Comparison of ENCODE assay signal across 18 cellular contexts in genomic region chr2:11096591-11096990, GRCh38. TPM values are rescaled to one million over a fixed set of nuclear protein-coding genes. Genes with fewer than 3 reads are reported as not detected.
DNase-seq lines count a peak whose midpoint lies in the region; TF ChIP-seq lines count a peak whose summit lies in the region.
"Had no signal": no experiment of that assay in that cellular context is flagged by ENCODE, and none has a peak within 500 bp of the region (broad histone marks: within the 10 kb centered on the region; RNA-seq: fewer than 3 reads in every experiment).

No MANE protein-coding gene starts in this region.

- H3K9me3 ChIP-seq in esophagus muscularis mucosa: no peaks in the 10 kb centered on the region
- H3K9me3 ChIP-seq in vagina: no peaks in the 10 kb centered on the region
- no peaks in the 10 kb centered on the region for H3K9me3 ChIP-seq in esophagus squamous epithelium
- H3K9me3 ChIP-seq: A549; BE2C; BLaER1 treated with 17β-estradiol and CSF1 and Interleukin-3, amounts not matched to agents 10 nM and 100 nM; Caco-2 had no signal

- intact Hi-C loops in esophagus muscularis mucosa (cut with DNase I): no loop called here
- intact Hi-C loops in vagina (cut with DNase I): no loop called here
- intact Hi-C loops in esophagus squamous epithelium (cut with DNase I): no loop called here

- WGBS in esophagus muscularis mucosa: 75% methylated on average over 10 of the region's 10 CpGs
- WGBS in esophagus squamous epithelium, 2 donors: 69% methylated on average over 6 to 10 of the region's 10 CpGs

- no peaks in the 10 kb centered on the region for H3K4me1 Mint-ChIP-seq in osteocyte (ENCODE audit: unreplicated experiment)
- H3K4me1 Mint-ChIP-seq: CD4-positive, alpha-beta memory T cell; GM23338 had no signal

- TF ChIP-seq EP300 in esophagus muscularis mucosa (IDR thresholded peaks at IDR 0.05): no peak

- H3K27me3 ChIP-seq in esophagus muscularis mucosa (peaks cover 0 to 12% (median 0%) of the 10 kb centered on the region in 4 donors), vagina (no peaks in the 10 kb centered on the region), esophagus squamous epithelium (peaks cover 0 to 19% (median 0%) of the 10 kb centered on the region in 4 donors)
- H3K27me3 ChIP-seq: BE2C; BLaER1 treated with 17β-estradiol and CSF1 and Interleukin-3, amounts not matched to agents 10 nM and 100 nM had no signal

- TF ChIP-seq POLR2A in esophagus muscularis mucosa (IDR thresholded peaks at IDR 0.05; ENCODE audit: low read depth) (no peak), vagina (IDR thresholded peaks at IDR 0.05) (no peak), esophagus squamous epithelium (IDR thresholded peaks at IDR 0.05) (no peak)

- H3K4me1 ChIP-seq in esophagus muscularis mucosa: no peaks in the 10 kb centered on the region
- H3K4me1 ChIP-seq in vagina: no peaks in the 10 kb centered on the region
- no peaks in the 10 kb centered on the region for H3K4me1 ChIP-seq in esophagus squamous epithelium
- H3K4me1 ChIP-seq: BE2C, Caco-2 had no signal

- no peak overlapping the region for H3K4me3 Mint-ChIP-seq in osteocyte (ENCODE audit: unreplicated experiment)
- H3K4me3 Mint-ChIP-seq: CD4-positive, alpha-beta memory T cell; GM23338; H9 had no signal

- peaks cover 17% of the 10 kb centered on the region for H3K27me3 Mint-ChIP-seq in osteocyte (ENCODE audit: unreplicated experiment)
- H3K27me3 Mint-ChIP-seq: CD4-positive, alpha-beta memory T cell had no signal

- H3K9me3 Mint-ChIP-seq in osteocyte (ENCODE audit: unreplicated experiment): no peaks in the 10 kb centered on the region
- H3K9me3 Mint-ChIP-seq: CD4-positive, alpha-beta memory T cell; GM23338; H9 had no signal

- no peaks in the 10 kb centered on the region for H3K36me3 ChIP-seq in esophagus muscularis mucosa
- no peaks in the 10 kb centered on the region for H3K36me3 ChIP-seq in vagina
- H3K36me3 ChIP-seq in esophagus squamous epithelium: no peaks in the 10 kb centered on the region
- H3K36me3 ChIP-seq: BE2C; BLaER1 treated with 17β-estradiol and CSF1 and Interleukin-3, amounts not matched to agents 10 nM and 100 nM had no signal

- peak; percentile 27 for DNase-seq in activated effector memory CD4-positive, alpha-beta T cell treated with anti-CD3 and anti-CD28 coated beads, Interleukin-2, amount 50 U/mL, for 16 hours
- DNase-seq in activated effector memory CD4-positive, alpha-beta T cell treated with Interleukin-2 at 50 U/mL for 16 hours: no peak
- DNase-seq in esophagus muscularis mucosa (ENCODE audit: extremely low spot score): peak; percentile 81
- peak; percentile 34 for DNase-seq in osteocyte (ENCODE audit: extremely low spot score, unreplicated experiment)
- peak; percentile 40 to 55 for DNase-seq in vagina (ENCODE audit: extremely low spot score in 2 of 2)
- DNase-seq in esophagus squamous epithelium (lab: John Stamatoyannopoulos, UW): no peak
- DNase-seq in C1 segment of cervical spinal cord (lab: John Stamatoyannopoulos, UW): no peak
- DNase-seq in dermis blood vessel endothelial cell: no peak
- DNase-seq: AML-193; BE2C; Caco-2; CD4-positive, alpha-beta memory T cell; DMS153; DND-41; H9 had no signal

- no peak for TF ChIP-seq CTCF in esophagus muscularis mucosa (IDR thresholded peaks at IDR 0.05)
- TF ChIP-seq CTCF in osteocyte (IDR thresholded peaks at IDR 0.05): no peak
- no peak for TF ChIP-seq CTCF in vagina (IDR thresholded peaks at IDR 0.05)
- no peak for TF ChIP-seq CTCF in esophagus squamous epithelium (IDR thresholded peaks at IDR 0.05)

- no peaks in the 10 kb centered on the region for H3K36me3 Mint-ChIP-seq in osteocyte (ENCODE audit: unreplicated experiment)
- H3K36me3 Mint-ChIP-seq: CD4-positive, alpha-beta memory T cell had no signal

- H3K27ac ChIP-seq in esophagus muscularis mucosa (replicated peaks in 1 of 4) (no peak overlapping the region), vagina (no peak overlapping the region), esophagus squamous epithelium (no peak overlapping the region)
- H3K27ac ChIP-seq: BLaER1 treated with 17β-estradiol and CSF1 and Interleukin-3, amounts not matched to agents 10 nM and 100 nM had no signal

- H3K4me3 ChIP-seq in esophagus muscularis mucosa (no peak overlapping the region), vagina (no peak overlapping the region), esophagus squamous epithelium (no peak overlapping the region)
- H3K4me3 ChIP-seq: A549; BLaER1 treated with 17β-estradiol and CSF1 and Interleukin-3, amounts not matched to agents 10 nM and 100 nM; GM23338 had no signal

- H3K27ac Mint-ChIP-seq in osteocyte (ENCODE audit: unreplicated experiment): no peak overlapping the region
- H3K27ac Mint-ChIP-seq: CD4-positive, alpha-beta memory T cell; GM23338; H9 had no signal

RNA-seq across cellular contexts. Expression of gene SLC66A3, which starts 58.7 kb away (rescaled TPM):
- total RNA-seq in esophagus muscularis mucosa (10 to 100 TPM; 37.4 to 70.6 (median 62.4) TPM), osteocyte (23.3 and 29.9 TPM in 2 replicates), vagina (59.7 TPM), esophagus squamous epithelium (10 to 100 TPM; 15.6 to 27.8 (median 20.2) TPM), dermis blood vessel endothelial cell (29.3 and 53.4 TPM in 2 replicates)

Comparison
In these comparisons a context has a peak if more than half of its experiments do, and no peak if none do; other contexts are left out.
1. DNase-seq: peak in activated effector memory CD4-positive, alpha-beta T cell treated with anti-CD3 and anti-CD28 coated beads, Interleukin-2, amount 50 U/mL, for 16 hours (single experiment), esophagus muscularis mucosa (single experiment), osteocyte (single experiment) and vagina (2 of 2); none in activated effector memory CD4-positive, alpha-beta T cell treated with Interleukin-2 at 50 U/mL for 16 hours (single experiment), esophagus squamous epithelium (single experiment), C1 segment of cervical spinal cord (0 of 14) and dermis blood vessel endothelial cell (single experiment).